In the genomic region with DNA sequence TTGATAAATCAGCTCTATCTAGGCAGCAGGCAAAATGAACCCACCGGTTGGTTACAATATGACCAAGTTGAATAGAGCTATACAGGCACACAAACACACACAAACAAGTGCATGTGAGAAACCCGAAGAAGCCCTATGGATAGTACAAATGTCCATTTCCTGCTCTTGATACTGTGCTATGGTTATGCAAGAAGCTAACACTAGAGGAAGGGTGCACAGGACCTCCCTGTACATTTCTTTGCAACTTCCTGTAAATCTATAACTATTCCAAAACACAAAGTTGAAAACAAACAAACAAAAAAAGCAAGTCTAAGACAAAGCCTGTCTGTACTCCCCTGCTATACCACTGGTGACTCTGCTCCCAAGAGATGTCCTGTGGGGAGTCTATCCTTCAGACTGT, we compare ENCODE assay signal across 2 cellular contexts.
A peak's percentile ranks its signal among the peaks of the same experiment; 100 is the strongest.
TF ChIP-seq lines count a peak whose summit lies in the region.

No MANE protein-coding gene starts in this region.

TF ChIP-seq in WTC11, 78 proteins besides CTCF, POLR2A, EP300 and RAD21 (continued from another document):
- TF ChIP-seq ARID4B (CRISPR knock-in tag; IDR thresholded peaks at IDR 0.05; ENCODE audit: borderline replicate concordance): no peak
- no peak for TF ChIP-seq ATF1 (CRISPR knock-in tag; IDR thresholded peaks at IDR 0.05)

TF ChIP-seq in HepG2, 621 proteins besides CTCF, POLR2A, EP300 and RAD21 (continued from another document):
- TF ChIP-seq SOX6 (IDR thresholded peaks at IDR 0.05): no peak
- peak; percentile 39; the same call in 1 of the 2 replicates for TF ChIP-seq SOX6 (CRISPR knock-in tag; IDR thresholded peaks at IDR 0.05)
- peak; percentile 37; the same call in 1 of the 2 replicates for TF ChIP-seq RXRB (CRISPR knock-in tag; IDR thresholded peaks at IDR 0.05; ENCODE audit: borderline replicate concordance)
